17 cellular contexts compared by ENCODE assay signal in genomic region chr11:124396847-124397246, GRCh38. TPM values are rescaled to one million over a fixed set of nuclear protein-coding genes. Genes with fewer than 3 reads are reported as not detected.
"Had no signal": no experiment of that assay in that cellular context is flagged by ENCODE, and none has a peak within 500 bp of the region (broad histone marks: within the 10 kb centered on the region; RNA-seq: fewer than 3 reads in every experiment).

No MANE protein-coding gene starts in this region.

RNA-seq across cellular contexts. Expression of gene OR8B3, which starts 2.0 kb away (rescaled TPM):
- total RNA-seq: activated CD4-positive, alpha-beta memory T cell treated with anti-CD3 and anti-CD28 coated beads, Interleukin-2, amount 10 ng/mL, durations not matched to agents 7 days and 5 days; activated CD4-positive, alpha-beta T cell treated with anti-CD3 and anti-CD28 coated beads, Interleukin-2, amount 10 ng/mL, durations not matched to agents 7 days and 5 days; activated naive CD4-positive, alpha-beta T cell treated with anti-CD3 and anti-CD28 coated beads, Interleukin-2, amount 50 U/mL, for 72 hours; activated naive CD8-positive, alpha-beta T cell treated with anti-CD3 and anti-CD28 coated beads, Interleukin-2, amount 10 ng/mL, durations not matched to agents 7 days and 5 days; activated T-cell treated with anti-CD3 and anti-CD28 coated beads, Interleukin-2, amount 50 U/mL, for 72 hours; ascending aorta; chondrocyte; dermis blood vessel endothelial cell; esophagus squamous epithelium; fibroblast of lung; fibroblast of villous mesenchyme; gastroesophageal sphincter; glomerular endothelial cell; heart right ventricle; T-helper 1 cell treated with Interleukin-12 subunit alpha and Interleukin-12 subunit beta and Interleukin-4 antibody, amounts not matched to agents 30 ng/mL and 1 ng/mL, for 36 hours; WTC11 had no signal
- polyA plus RNA-seq: esophagus, fibroblast of lung, heart right ventricle had no signal

RNA-seq across cellular contexts. Expression of gene OR8B2, which starts 12.5 kb away (rescaled TPM):
- total RNA-seq: activated CD4-positive, alpha-beta memory T cell treated with anti-CD3 and anti-CD28 coated beads, Interleukin-2, amount 10 ng/mL, durations not matched to agents 7 days and 5 days; activated CD4-positive, alpha-beta T cell treated with anti-CD3 and anti-CD28 coated beads, Interleukin-2, amount 10 ng/mL, durations not matched to agents 7 days and 5 days; activated naive CD4-positive, alpha-beta T cell treated with anti-CD3 and anti-CD28 coated beads, Interleukin-2, amount 50 U/mL, for 72 hours; activated naive CD8-positive, alpha-beta T cell treated with anti-CD3 and anti-CD28 coated beads, Interleukin-2, amount 10 ng/mL, durations not matched to agents 7 days and 5 days; activated T-cell treated with anti-CD3 and anti-CD28 coated beads, Interleukin-2, amount 50 U/mL, for 72 hours; ascending aorta; chondrocyte; dermis blood vessel endothelial cell; esophagus squamous epithelium; fibroblast of lung; fibroblast of villous mesenchyme; gastroesophageal sphincter; glomerular endothelial cell; heart right ventricle; T-helper 1 cell treated with Interleukin-12 subunit alpha and Interleukin-12 subunit beta and Interleukin-4 antibody, amounts not matched to agents 30 ng/mL and 1 ng/mL, for 36 hours; WTC11 had no signal
- polyA plus RNA-seq: esophagus, fibroblast of lung, heart right ventricle had no signal

RNA-seq across cellular contexts. Expression of gene OR8B4, which starts 27.8 kb away (rescaled TPM):
- total RNA-seq: activated CD4-positive, alpha-beta memory T cell treated with anti-CD3 and anti-CD28 coated beads, Interleukin-2, amount 10 ng/mL, durations not matched to agents 7 days and 5 days; activated CD4-positive, alpha-beta T cell treated with anti-CD3 and anti-CD28 coated beads, Interleukin-2, amount 10 ng/mL, durations not matched to agents 7 days and 5 days; activated naive CD4-positive, alpha-beta T cell treated with anti-CD3 and anti-CD28 coated beads, Interleukin-2, amount 50 U/mL, for 72 hours; activated naive CD8-positive, alpha-beta T cell treated with anti-CD3 and anti-CD28 coated beads, Interleukin-2, amount 10 ng/mL, durations not matched to agents 7 days and 5 days; activated T-cell treated with anti-CD3 and anti-CD28 coated beads, Interleukin-2, amount 50 U/mL, for 72 hours; ascending aorta; chondrocyte; dermis blood vessel endothelial cell; esophagus squamous epithelium; fibroblast of lung; fibroblast of villous mesenchyme; gastroesophageal sphincter; glomerular endothelial cell; heart right ventricle; T-helper 1 cell treated with Interleukin-12 subunit alpha and Interleukin-12 subunit beta and Interleukin-4 antibody, amounts not matched to agents 30 ng/mL and 1 ng/mL, for 36 hours; WTC11 had no signal
- polyA plus RNA-seq: esophagus, fibroblast of lung, heart right ventricle had no signal

RNA-seq across cellular contexts. Expression of gene OR8B8, which starts 48.6 kb away (rescaled TPM):
- total RNA-seq: activated CD4-positive, alpha-beta memory T cell treated with anti-CD3 and anti-CD28 coated beads, Interleukin-2, amount 10 ng/mL, durations not matched to agents 7 days and 5 days; activated CD4-positive, alpha-beta T cell treated with anti-CD3 and anti-CD28 coated beads, Interleukin-2, amount 10 ng/mL, durations not matched to agents 7 days and 5 days; activated naive CD4-positive, alpha-beta T cell treated with anti-CD3 and anti-CD28 coated beads, Interleukin-2, amount 50 U/mL, for 72 hours; activated naive CD8-positive, alpha-beta T cell treated with anti-CD3 and anti-CD28 coated beads, Interleukin-2, amount 10 ng/mL, durations not matched to agents 7 days and 5 days; activated T-cell treated with anti-CD3 and anti-CD28 coated beads, Interleukin-2, amount 50 U/mL, for 72 hours; ascending aorta; chondrocyte; dermis blood vessel endothelial cell; esophagus squamous epithelium; fibroblast of lung; fibroblast of villous mesenchyme; gastroesophageal sphincter; glomerular endothelial cell; heart right ventricle; T-helper 1 cell treated with Interleukin-12 subunit alpha and Interleukin-12 subunit beta and Interleukin-4 antibody, amounts not matched to agents 30 ng/mL and 1 ng/mL, for 36 hours; WTC11 had no signal
- polyA plus RNA-seq: esophagus, fibroblast of lung, heart right ventricle had no signal
